ENCODE assay signal across 8 cellular contexts in genomic region chr16:4316732-4317461, GRCh38. TPM values are rescaled to one million over a fixed set of nuclear protein-coding genes. Genes with fewer than 3 reads are reported as not detected.
DNase-seq lines count a peak whose midpoint lies in the region; TF ChIP-seq lines count a peak whose summit lies in the region.

No MANE protein-coding gene starts in this region.

- TF ChIP-seq CTCF in colonic mucosa (IDR thresholded peaks at IDR 0.05) (no peak), GM10248 (IDR thresholded peaks at IDR 0.05; ENCODE audit: control extremely low read depth, extremely low read depth, low read depth, missing control alignments) (no peak)

- POLR2A ChIA-PET in GM10248 (lab: Yijun Ruan, JAX), result no interaction called here

- intact Hi-C loops in colonic mucosa (cut with DNase I), result no loop called here

- H3K9me3 ChIP-seq in colonic mucosa (no peaks in the 10 kb centered on the region), mesodermal cell (ENCODE audit: control insufficient read depth, low read length) (no peaks in the 10 kb centered on the region)

- peaks cover 33% of the 10 kb centered on the region for H3K27me3 ChIP-seq in colonic mucosa

- H3K27ac ChIP-seq in colonic mucosa, result peak overlapping the region; percentile 68
- no peak overlapping the region for H3K27ac ChIP-seq in mesodermal cell (ENCODE audit: low read depth, low read length, severe bottlenecking)

- H3K4me1 ChIP-seq in colonic mucosa (peaks cover 14% of the 10 kb centered on the region), mesodermal cell (ENCODE audit: control insufficient read depth, insufficient read depth, low read length, poor library complexity, severe bottlenecking) (peaks cover 40% of the 10 kb centered on the region)

- CTCF ChIA-PET in GM10248 (lab: Yijun Ruan, JAX), result interaction anchor here (1.0 to 17.8 kb wide), 3 partner anchors 8 to 43 kb away, joined by 3 to 201 read pairs (median 4); no protein-coding TSS in a partner anchor

- WGBS in mesodermal cell (ENCODE audit: insufficient coverage in 2 of 2), 2 experiments, result 23 to 34% methylated on average over 23 to 24 of the region's 28 CpGs

- DNase-seq in DMS79 treated with DMSO at 0.1 percent for 48 hours (lab: John Stamatoyannopoulos, UW), result peak; percentile 27
- peak; percentile 25 for DNase-seq in NCI-H2171 (lab: John Stamatoyannopoulos, UW)
- peak; percentile 34 for DNase-seq in colonic mucosa
- DNase-seq in GM10248 (ENCODE audit: extremely low spot score), result no peak
- no peak for DNase-seq in foreskin melanocyte
- DNase-seq in DMS114 treated with DMSO at 0.1 percent for 48 hours (lab: John Stamatoyannopoulos, UW; ENCODE audit: unreplicated experiment), result no peak
- DNase-seq in stimulated activated CD4-positive, alpha-beta T cell treated with anti-CD3 and anti-CD28 coated beads, Interleukin-4, amount 100 ng/mL, for 1 hour, result no peak

- H3K4me3 ChIP-seq in colonic mucosa (peak overlapping the region; percentile 46), mesodermal cell (ENCODE audit: extremely low read depth, insufficient read depth, low read length, poor library complexity, severe bottlenecking) (peak overlapping the region; percentile 67)

- peak overlapping the region; percentile 12 to 50 for H3K9ac ChIP-seq in colonic mucosa (ENCODE audit: low read depth in 2 of 2, low read length in 2 of 2)

- H3K36me3 ChIP-seq in colonic mucosa (no peaks in the 10 kb centered on the region), mesodermal cell (ENCODE audit: control insufficient read depth, insufficient read depth, low read length) (no peaks in the 10 kb centered on the region)

RNA-seq across cellular contexts. Expression of gene GLIS2, which starts 1.0 kb away (rescaled TPM):
- 1 to 10 TPM in 1 of 2 donors, under 1 TPM in 1; 0.89 to 4.1 TPM for total RNA-seq in colonic mucosa
- 10.1 TPM for polyA plus RNA-seq in mesodermal cell (2013, experiment 1 of 2)
- polyA plus RNA-seq in mesodermal cell (2013, experiment 2 of 2), result 8.9 TPM

RNA-seq across cellular contexts. Expression of gene PAM16, which starts 34.2 kb away (rescaled TPM):
- total RNA-seq in colonic mucosa, result 10 to 100 TPM; 28.2 to 43.6 TPM
- 60.5 TPM for polyA plus RNA-seq in mesodermal cell (2013, experiment 1 of 2)
- polyA plus RNA-seq in mesodermal cell (2013, experiment 2 of 2), result 42.8 TPM

RNA-seq across cellular contexts. Expression of gene TFAP4, which starts 44.1 kb away (rescaled TPM):
- 10 to 100 TPM in 1 of 2 donors, 1 to 10 TPM in 1; 5.4 to 15.4 TPM for total RNA-seq in colonic mucosa
- polyA plus RNA-seq in mesodermal cell (2013, experiment 1 of 2), result 10.8 TPM
- polyA plus RNA-seq in mesodermal cell (2013, experiment 2 of 2), result 8.5 TPM

RNA-seq across cellular contexts. Expression of gene VASN, which starts 54.8 kb away (rescaled TPM):
- 1 to 10 TPM; 2.7 to 4.1 TPM for total RNA-seq in colonic mucosa
- 29.4 TPM for polyA plus RNA-seq in mesodermal cell (2013, experiment 1 of 2)
- polyA plus RNA-seq in mesodermal cell (2013, experiment 2 of 2), result 26.3 TPM

Comparison
In these comparisons a context has a peak if more than half of its experiments do, and no peak if none do; other contexts are left out.
1. DNase-seq: peak in DMS79 treated with DMSO at 0.1 percent for 48 hours (single experiment), NCI-H2171 (single experiment) and colonic mucosa (single experiment); none in GM10248 (single experiment), foreskin melanocyte (single experiment), DMS114 treated with DMSO at 0.1 percent for 48 hours (single experiment) and stimulated activated CD4-positive, alpha-beta T cell treated with anti-CD3 and anti-CD28 coated beads, Interleukin-4, amount 100 ng/mL, for 1 hour (single experiment).